In genomic region chr11:115892016-115892415, GRCh38 we compare ENCODE assay signal across 24 cellular contexts.
"Had no signal": no experiment of that assay in that cellular context is flagged by ENCODE, and none has a peak within 500 bp of the region (broad histone marks: within the 10 kb centered on the region; RNA-seq: fewer than 3 reads in every experiment).

No MANE protein-coding gene starts in this region.

- H3K36me3 ChIP-seq: heart left ventricle, left ventricle myocardium inferior, lower lobe of right lung, prostate gland, right lobe of liver, spleen, tibial artery, upper lobe of left lung, uterus had no signal

- H3K9ac ChIP-seq: parathyroid adenoma had no signal

- DNase-seq: erythroblast; foreskin melanocyte; heart left ventricle; hippocampal formation; left cardiac atrium; left ventricle myocardium inferior; lower lobe of right lung; midbrain; naive B cell; right lobe of liver; spleen; stimulated activated CD4-positive, alpha-beta T cell treated with anti-CD3 and anti-CD28 coated beads, Interleukin-15, amount 100 ng/mL, for 24 hours; stimulated activated CD4-positive, alpha-beta T cell treated with anti-CD3 and anti-CD28 coated beads, Interleukin-1b, Interleukin-23, amount 100 ng/mL, for 48 hours; stimulated activated CD4-positive, alpha-beta T cell treated with anti-CD3 and anti-CD28 coated beads, Interleukin-4, amount 100 ng/mL, for 24 hours; tibial artery; upper lobe of left lung; uterus had no signal

- H3K4me3 Mint-ChIP-seq: dendritic cell treated with granulocyte-macrophage colony-stimulating factor and Interleukin-4, amounts not matched to agents 40 ng/mL and 50 ng/mL, for 4 days; memory B cell; naive B cell; nephron; stimulated activated memory B cell treated with anti-CD40 and anti-IgM and Interleukin-4, amounts not matched to agents 10 μg/mL and 1 μg/mL and 100 μg/mL, for 72 hours; stimulated activated naive CD8-positive, alpha-beta T cell treated with anti-CD3 and anti-CD28 coated beads, Interleukin-15, Interleukin-2, amounts not matched to agents 100 ng/mL and 50 ng/mL, for 24 hours had no signal

- H2AFZ ChIP-seq: parathyroid adenoma had no signal

- H3K9me3 ChIP-seq: heart left ventricle, left ventricle myocardium inferior, lower lobe of right lung, prostate gland, right lobe of liver, spleen, tibial artery, upper lobe of left lung, uterus had no signal

- H3K36me3 Mint-ChIP-seq: memory B cell; naive B cell; stimulated activated memory B cell treated with anti-CD40 and anti-IgM and Interleukin-4, amounts not matched to agents 10 μg/mL and 1 μg/mL and 100 μg/mL, for 72 hours had no signal

- ATAC-seq: heart left ventricle; left cardiac atrium; lower lobe of right lung; right lobe of liver; stimulated activated memory B cell treated with anti-CD40 and anti-IgM and Interleukin-4, amounts not matched to agents 10 μg/mL and 1 μg/mL and 100 μg/mL, for 72 hours had no signal

- H3K9me3 Mint-ChIP-seq: dendritic cell treated with granulocyte-macrophage colony-stimulating factor and Interleukin-4, amounts not matched to agents 40 ng/mL and 50 ng/mL, for 4 days; nephron had no signal

- H3K27ac Mint-ChIP-seq: dendritic cell treated with granulocyte-macrophage colony-stimulating factor and Interleukin-4, amounts not matched to agents 40 ng/mL and 50 ng/mL, for 4 days; memory B cell; naive B cell; nephron; stimulated activated memory B cell treated with anti-CD40 and anti-IgM and Interleukin-4, amounts not matched to agents 10 μg/mL and 1 μg/mL and 100 μg/mL, for 72 hours; stimulated activated naive CD8-positive, alpha-beta T cell treated with anti-CD3 and anti-CD28 coated beads, Interleukin-15, Interleukin-2, amounts not matched to agents 100 ng/mL and 50 ng/mL, for 24 hours had no signal

- H3K27me3 Mint-ChIP-seq: naive B cell had no signal

- H3K27ac ChIP-seq: heart left ventricle, left ventricle myocardium inferior, lower lobe of right lung, parathyroid adenoma, prostate gland, right lobe of liver, spleen, tibial artery, upper lobe of left lung, uterus had no signal

- H3K4me3 ChIP-seq: heart left ventricle, left ventricle myocardium inferior, lower lobe of right lung, prostate gland, right lobe of liver, spleen, tibial artery, upper lobe of left lung, uterus had no signal

- H3K27me3 ChIP-seq: heart left ventricle, right lobe of liver, spleen, upper lobe of left lung, uterus had no signal

- H3K4me1 Mint-ChIP-seq: naive B cell; stimulated activated memory B cell treated with anti-CD40 and anti-IgM and Interleukin-4, amounts not matched to agents 10 μg/mL and 1 μg/mL and 100 μg/mL, for 72 hours had no signal

- H3K4me1 ChIP-seq: left ventricle myocardium inferior, lower lobe of right lung, parathyroid adenoma, prostate gland, right lobe of liver, spleen, tibial artery, upper lobe of left lung, uterus had no signal
